Comparison of ENCODE assay signal across 14 cellular contexts in the genomic region with DNA sequence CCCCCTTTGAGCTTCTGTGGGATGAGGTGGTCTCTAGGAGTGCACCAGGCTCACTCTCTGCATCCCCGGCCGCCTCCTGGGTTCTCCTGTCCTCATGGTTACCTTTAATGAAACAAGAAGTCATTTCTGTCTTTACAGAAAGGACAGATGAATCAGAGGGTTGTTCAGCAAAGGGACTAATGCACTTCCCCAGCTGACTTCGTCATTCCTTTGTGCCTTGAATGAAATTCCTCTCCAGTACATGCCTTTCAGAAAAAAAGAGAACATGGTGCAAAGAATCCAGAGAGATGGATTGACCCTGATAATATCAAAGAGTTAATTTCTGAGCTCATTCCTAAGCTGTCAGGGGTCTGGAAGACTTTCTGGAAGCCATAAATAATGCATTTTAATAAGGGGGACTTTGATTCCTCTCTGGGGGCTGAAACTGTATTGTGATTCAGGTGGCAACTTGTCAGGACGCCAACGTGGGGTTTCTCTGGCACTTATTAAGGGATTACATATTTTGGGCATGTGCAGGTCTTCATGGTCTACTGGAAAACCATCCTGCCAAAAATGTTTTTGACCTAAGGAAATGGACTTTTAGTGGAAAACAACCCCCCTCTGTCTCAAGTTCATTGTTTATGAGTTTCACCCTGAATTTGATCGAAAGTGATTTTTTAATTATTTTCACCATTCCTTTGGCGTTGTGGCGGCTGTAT.
DNase-seq lines count a peak whose midpoint lies in the region; ATAC-seq and TF ChIP-seq lines count a peak whose summit lies in the region.
"Had no signal": no experiment of that assay in that cellular context is flagged by ENCODE, and none has a peak within 500 bp of the region (broad histone marks: within the 10 kb centered on the region; RNA-seq: fewer than 3 reads in every experiment).

No MANE protein-coding gene starts in this region.

- H3K36me3 Mint-ChIP-seq in progenitor cell of endocrine pancreas (ENCODE audit: insufficient read depth), result no peaks in the 10 kb centered on the region
- H3K36me3 Mint-ChIP-seq: CD4-positive, CD25-positive, alpha-beta regulatory T cell; IgD-negative memory B cell had no signal

- peaks cover 2% of the 10 kb centered on the region for H3K4me1 Mint-ChIP-seq in progenitor cell of endocrine pancreas (ENCODE audit: low read depth)
- H3K4me1 Mint-ChIP-seq: CD4-positive, CD25-positive, alpha-beta regulatory T cell; IgD-negative memory B cell had no signal

- no peak for TF ChIP-seq RAD21 in Ishikawa (IDR thresholded peaks at IDR 0.05; ENCODE audit: low read depth)

- DNase-seq in EH (ENCODE audit: low read depth) (peak; percentile 32), epithelial cell of esophagus (ENCODE audit: low read depth) (peak; percentile 30), renal cortical epithelial cell (ENCODE audit: low read depth) (peak; percentile 66), foreskin melanocyte (no peak), progenitor cell of endocrine pancreas (ENCODE audit: low spot score, unreplicated experiment) (no peak)
- DNase-seq: CD4-positive, CD25-positive, alpha-beta regulatory T cell; DMS53; H7 had no signal

- no peak for TF ChIP-seq POLR2A in GM18505 (IDR thresholded peaks at IDR 0.05; ENCODE audit: borderline replicate concordance, extremely low read depth, insufficient read depth, insufficient read length)

- H3K4me3 ChIP-seq in epithelial cell of esophagus (ENCODE audit: low read length), result no peak overlapping the region
- H3K4me3 ChIP-seq: A549; BLaER1 treated with 17β-estradiol and CSF1 and Interleukin-3, amounts not matched to agents 10 nM and 100 nM; GM23338 had no signal

- no peak overlapping the region for H3K27ac Mint-ChIP-seq in progenitor cell of endocrine pancreas
- H3K27ac Mint-ChIP-seq: CD4-positive, CD25-positive, alpha-beta regulatory T cell; GM23338; IgD-negative memory B cell had no signal

- ATAC-seq in GM18505 (IDR thresholded peaks at IDR 0.05; ENCODE audit: unreplicated experiment), result no peak
- ATAC-seq: A549, GM23338 had no signal

- H3K27me3 Mint-ChIP-seq in progenitor cell of endocrine pancreas, result peaks cover 45% of the 10 kb centered on the region

- TF ChIP-seq CTCF in epithelial cell of esophagus (IDR thresholded peaks at IDR 0.05; ENCODE audit: insufficient read depth, low read depth, low read length, missing control alignments), result no peak
- TF ChIP-seq CTCF in progenitor cell of endocrine pancreas (IDR thresholded peaks at IDR 0.05; ENCODE audit: unreplicated experiment), result no peak

- TF ChIP-seq EP300 in Ishikawa (IDR thresholded peaks at IDR 0.05; ENCODE audit: borderline replicate concordance), result peak; percentile 98

- H3K9me3 Mint-ChIP-seq in progenitor cell of endocrine pancreas (ENCODE audit: low read depth), result no peaks in the 10 kb centered on the region
- H3K9me3 Mint-ChIP-seq: CD4-positive, CD25-positive, alpha-beta regulatory T cell; GM23338; IgD-negative memory B cell had no signal

- H3K4me3 Mint-ChIP-seq in progenitor cell of endocrine pancreas (ENCODE audit: low read depth), result no peak overlapping the region
- H3K4me3 Mint-ChIP-seq: CD4-positive, CD25-positive, alpha-beta regulatory T cell; GM23338 had no signal

TF ChIP-seq in Ishikawa, 13 proteins besides CTCF, POLR2A, EP300 and RAD21:
- peak; percentile 98 for TF ChIP-seq NFIC (IDR thresholded peaks at IDR 0.05)
- TF ChIP-seq TCF12 (IDR thresholded peaks at IDR 0.05; ENCODE audit: low read depth), result peak; percentile 99
- TF ChIP-seq, protein P1, sequence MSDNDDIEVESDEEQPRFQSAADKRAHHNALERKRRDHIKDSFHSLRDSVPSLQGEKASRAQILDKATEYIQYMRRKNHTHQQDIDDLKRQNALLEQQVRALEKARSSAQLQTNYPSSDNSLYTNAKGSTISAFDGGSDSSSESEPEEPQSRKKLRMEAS (IDR thresholded peaks at IDR 0.05), result peak; percentile 59
- peak; percentile 98 for TF ChIP-seq FOXM1 (IDR thresholded peaks at IDR 0.05; ENCODE audit: borderline replicate concordance, low read depth)
- TF ChIP-seq YY1 (IDR thresholded peaks at IDR 0.05; ENCODE audit: low read depth), result no peak
- TF ChIP-seq TEAD4 (IDR thresholded peaks at IDR 0.05), result peak; percentile 77

Comparison
In these comparisons a context has a peak if more than half of its experiments do, and no peak if none do; other contexts are left out.
1. DNase-seq: peak in EH (single experiment), epithelial cell of esophagus (single experiment) and renal cortical epithelial cell (single experiment); none in foreskin melanocyte (single experiment) and progenitor cell of endocrine pancreas (single experiment).